Comparison of ENCODE assay signal across 25 cellular contexts in genomic region chr12:1001507-1001906, GRCh38.
"Had no signal": no experiment of that assay in that cellular context is flagged by ENCODE, and none has a peak within 500 bp of the region (broad histone marks: within the 10 kb centered on the region; RNA-seq: fewer than 3 reads in every experiment).

No MANE protein-coding gene starts in this region.

- H3K27me3 ChIP-seq: colonic mucosa, esophagus squamous epithelium, gastrocnemius medialis, heart right ventricle, left lung had no signal

- H3K4me3 ChIP-seq: colonic mucosa, esophagus squamous epithelium, gastrocnemius medialis, heart right ventricle, left lung, lower lobe of right lung, mucosa of descending colon had no signal

- FAIRE-seq: endometrium, islet of Langerhans, keratinocyte had no signal

- ATAC-seq: effector memory CD8-positive, alpha-beta T cell; esophagus mucosa; gastrocnemius medialis; heart right ventricle; left cardiac atrium; left lung; left ventricle myocardium superior; lower lobe of right lung; mucosa of descending colon had no signal

- H3K27ac ChIP-seq: colonic mucosa, epithelial cell of prostate, esophagus squamous epithelium, gastrocnemius medialis, heart right ventricle, left lung, lower lobe of right lung had no signal

- DNase-seq: colonic mucosa; cortex of kidney; effector CD8-positive, alpha-beta T cell; effector memory CD8-positive, alpha-beta T cell; erythroblast; esophagus squamous epithelium; foreskin fibroblast; foreskin melanocyte; gastrocnemius medialis; glutamatergic neuron; head of caudate nucleus; heart right ventricle; hippocampal formation; left cardiac atrium; left lung; left ventricle myocardium superior; lower lobe of right lung; mesenchymal stem cell; mucosa of descending colon; naive B cell had no signal

- H3K36me3 ChIP-seq: colonic mucosa, gastrocnemius medialis had no signal

- H3K9me3 ChIP-seq: colonic mucosa, esophagus squamous epithelium, gastrocnemius medialis, heart right ventricle, left lung, lower lobe of right lung, mucosa of descending colon had no signal

- H3K4me1 ChIP-seq: colonic mucosa, lower lobe of right lung had no signal
